20 cellular contexts compared by ENCODE assay signal in genomic region chr12:52913424-52913821, GRCh38. TPM values are rescaled to one million over a fixed set of nuclear protein-coding genes. Genes with fewer than 3 reads are reported as not detected.
A peak's percentile ranks its signal among the peaks of the same experiment; 100 is the strongest.
DNase-seq lines count a peak whose midpoint lies in the region; TF ChIP-seq lines count a peak whose summit lies in the region.
"Had no signal": no experiment of that assay in that cellular context is flagged by ENCODE, and none has a peak within 500 bp of the region (broad histone marks: within the 10 kb centered on the region; RNA-seq: fewer than 3 reads in every experiment).

No MANE protein-coding gene starts in this region.

- peak overlapping the region; percentile 83 for H4K91ac ChIP-seq in mesenchymal stem cell (ENCODE audit: low read length)

- no peak overlapping the region for H2AK5ac ChIP-seq in mesenchymal stem cell (ENCODE audit: low read length, severe bottlenecking)

- no peak for TF ChIP-seq EP300 in transverse colon (IDR thresholded peaks at IDR 0.05; ENCODE audit: low read depth)

- H3K14ac ChIP-seq in mesenchymal stem cell (ENCODE audit: low read length in 2 of 2) = peak overlapping the region in 1 of 2 experiments; percentile 61

- H2AFZ ChIP-seq in mesenchymal stem cell (ENCODE audit: low read depth, low read length) = no peak overlapping the region

- H3K4me3 ChIP-seq in mesenchymal stem cell (ENCODE audit: insufficient read depth in 1 of 2, low read depth in 1 of 2, low read length in 2 of 2) (no peak overlapping the region), transverse colon (no peak overlapping the region), breast epithelium (no peak overlapping the region)
- H3K4me3 ChIP-seq: suprapubic skin had no signal

- no peak overlapping the region for H3K4ac ChIP-seq in mesenchymal stem cell (ENCODE audit: low read depth in 1 of 2, low read length in 2 of 2)

- H3K27me3 ChIP-seq in mesenchymal stem cell (ENCODE audit: control insufficient read depth in 1 of 2, insufficient read depth in 1 of 2, low read length in 2 of 2) (peaks cover 0 to 23% of the 10 kb centered on the region in 2 experiments), transverse colon (no peaks in the 10 kb centered on the region), breast epithelium (no peaks in the 10 kb centered on the region)

- H3K9me3 ChIP-seq in mesenchymal stem cell (ENCODE audit: control insufficient read depth, low read length) = no peaks in the 10 kb centered on the region
- H3K9me3 ChIP-seq in transverse colon = no peaks in the 10 kb centered on the region
- H3K9me3 ChIP-seq in breast epithelium = no peaks in the 10 kb centered on the region
- H3K9me3 ChIP-seq: suprapubic skin had no signal

- H4K8ac ChIP-seq in mesenchymal stem cell (ENCODE audit: low read length) = peak overlapping the region; percentile 31

- no peak overlapping the region for H3K27ac ChIP-seq in mesenchymal stem cell (ENCODE audit: low read length, poor library complexity, severe bottlenecking)
- H3K27ac ChIP-seq in transverse colon = peak overlapping the region; percentile 83 to 89 (median 88)
- no peak overlapping the region for H3K27ac ChIP-seq in breast epithelium
- H3K27ac ChIP-seq: 22Rv1, KMS-11, suprapubic skin had no signal

- intact Hi-C loops in transverse colon (cut with DNase I; ENCODE audit: low total_unique reads) (no loop called here), breast epithelium (cut with DNase I; ENCODE audit: low total_unique reads) (no loop called here)

- TF ChIP-seq POLR2A in transverse colon (IDR thresholded peaks at IDR 0.05) = peak; percentile 27
- TF ChIP-seq POLR2A in breast epithelium (IDR thresholded peaks at IDR 0.05) = no peak

- H3K23ac ChIP-seq in mesenchymal stem cell (ENCODE audit: low read length in 2 of 2) = no peak overlapping the region

- peak overlapping the region; percentile 11 to 37 for H2BK12ac ChIP-seq in mesenchymal stem cell (ENCODE audit: low read length in 2 of 2)

- peak in 2 of 5 experiments; percentile 51 to 74 for TF ChIP-seq CTCF in transverse colon (IDR thresholded peaks at IDR 0.05)
- no peak for TF ChIP-seq CTCF in GM13977 (IDR thresholded peaks at IDR 0.05; ENCODE audit: extremely low read depth, insufficient read depth, missing control alignments)
- no peak for TF ChIP-seq CTCF in breast epithelium (IDR thresholded peaks at IDR 0.05)

- WGBS in mesenchymal stem cell = over 99% methylated on average over 9 of the region's 9 CpGs
- 46 to 63% methylated on average over 4 to 9 of the region's 9 CpGs for WGBS in transverse colon (ENCODE audit: low coverage in 1 of 2), 2 donors

- no peak overlapping the region for H3K9ac ChIP-seq in mesenchymal stem cell (ENCODE audit: low read length)
- H3K9ac ChIP-seq: KMS-11 had no signal

- no peak overlapping the region for H2BK5ac ChIP-seq in mesenchymal stem cell (ENCODE audit: low read depth, low read length, poor library complexity, severe bottlenecking)

- H2BK120ac ChIP-seq in mesenchymal stem cell (ENCODE audit: low read depth, low read length) = no peak overlapping the region

- H3K4me2 ChIP-seq in mesenchymal stem cell (ENCODE audit: low read length, poor library complexity, severe bottlenecking) = no peak overlapping the region
- H3K4me2 ChIP-seq: KMS-11 had no signal

- in situ Hi-C loops in transverse colon (cut with MboI; ENCODE audit: low pct_ligation_motif_present in 1 of 4, low pct_unique_long_range_greater_than_20kb in 1 of 4, low sequenced_read_pairs in 3 of 4) = no loop called here
- in situ Hi-C loops in GM13977 (cut with MboI; ENCODE audit: low pct_unique_long_range_greater_than_20kb, low sequenced_read_pairs, unreplicated experiment) = no loop called here

- H2BK15ac ChIP-seq in mesenchymal stem cell (ENCODE audit: low read depth, poor library complexity, severe bottlenecking) = no peak overlapping the region

- peaks cover 3% of the 10 kb centered on the region for H3K79me1 ChIP-seq in mesenchymal stem cell (replicated peaks; ENCODE audit: low read length, poor library complexity, severe bottlenecking)

- H3K4me1 ChIP-seq in mesenchymal stem cell (ENCODE audit: control insufficient read depth, insufficient read depth, low read depth, low read length) (peaks cover 2% of the 10 kb centered on the region), transverse colon (peaks cover 26 to 65% (median 35%) of the 10 kb centered on the region in 4 donors), breast epithelium (no peaks in the 10 kb centered on the region)
- H3K4me1 ChIP-seq: suprapubic skin had no signal

- peak; percentile 83 for DNase-seq in DMS53 (lab: John Stamatoyannopoulos, UW)
- DNase-seq in DMS53 treated with DMSO at 0.1 percent for 48 hours (lab: John Stamatoyannopoulos, UW; ENCODE audit: unreplicated experiment) = no peak
- peak; percentile 92 for DNase-seq in NCI-H748 (lab: John Stamatoyannopoulos, UW; ENCODE audit: unreplicated experiment)
- no peak for DNase-seq in mesenchymal stem cell
- peak; percentile 81 for DNase-seq in transverse colon
- DNase-seq in HuH-7.5 (ENCODE audit: low spot score) = no peak
- no peak for DNase-seq in GM13977 (ENCODE audit: low spot score)
- no peak for DNase-seq in breast epithelium (ENCODE audit: low spot score in 2 of 2)
- DNase-seq: activated CD4-positive, alpha-beta T cell treated with anti-CD3 and anti-CD28 coated beads for 4 hours; activated naive CD4-positive, alpha-beta T cell treated with anti-CD3 and anti-CD28 coated beads, Interleukin-2, amount 50 U/mL, for 16 hours; CD4-positive, alpha-beta memory T cell; HCEC 1CT; midbrain; MV-4-11; NCI-H2081; NCI-H526 treated with DMSO at 0.1 percent for 48 hours; SHP77 treated with DMSO at 0.1 percent for 48 hours had no signal

- H3K36me3 ChIP-seq in mesenchymal stem cell (ENCODE audit: control insufficient read depth in 1 of 2, insufficient read depth in 2 of 2, low read depth in 1 of 2, low read length in 2 of 2) (peaks cover 0 to 2% of the 10 kb centered on the region in 2 experiments), transverse colon (no peaks in the 10 kb centered on the region), breast epithelium (no peaks in the 10 kb centered on the region)
- H3K36me3 ChIP-seq: suprapubic skin had no signal

- no peak overlapping the region for H3K18ac ChIP-seq in mesenchymal stem cell (ENCODE audit: low read depth in 1 of 2, low read length in 2 of 2)

RNA-seq across cellular contexts. Expression of gene KRT8, which starts 8.5 kb away (rescaled TPM):
- 1,135 TPM for polyA plus RNA-seq in mesenchymal stem cell (2013, experiment 1 of 2)
- 1,108 TPM for polyA plus RNA-seq in mesenchymal stem cell (2013, experiment 2 of 2)
- total RNA-seq in transverse colon (1,000 to 10,000 TPM; 1,016 to 3,505 (median 2,245) TPM), breast epithelium (100 to 1,000 TPM in 2 of 3 donors, 1 to 10 TPM in 1; 4.6 to 430 (median 153) TPM)

RNA-seq across cellular contexts. Expression of gene KRT18, which starts 35.5 kb away (rescaled TPM):
- 831 TPM for polyA plus RNA-seq in mesenchymal stem cell (2013, experiment 1 of 2)
- 807 TPM for polyA plus RNA-seq in mesenchymal stem cell (2013, experiment 2 of 2)
- total RNA-seq in transverse colon = 100 to 1,000 TPM; 367 to 813 (median 541) TPM
- 100 to 1,000 TPM in 2 of 3 donors, 1 to 10 TPM in 1; 2.1 to 380 (median 213) TPM for total RNA-seq in breast epithelium

Comparison
In these comparisons a context has a peak if more than half of its experiments do, and no peak if none do; other contexts are left out.
1. DNase-seq: peak in DMS53 (single experiment), NCI-H748 (single experiment) and transverse colon (single experiment); none in DMS53 treated with DMSO at 0.1 percent for 48 hours (single experiment), mesenchymal stem cell (single experiment), HuH-7.5 (single experiment), GM13977 (single experiment) and breast epithelium (0 of 2).
2. H3K27ac ChIP-seq: peak in transverse colon (4 of 4); none in mesenchymal stem cell (single experiment) and breast epithelium (0 of 2).